8 cellular contexts compared by ENCODE assay signal in genomic region chr12:98644712-98645571, GRCh38. TPM values are rescaled to one million over a fixed set of nuclear protein-coding genes. Genes with fewer than 3 reads are reported as not detected.
DNase-seq lines count a peak whose midpoint lies in the region; ATAC-seq and TF ChIP-seq lines count a peak whose summit lies in the region.

TSS of gene APAF1 (plus strand) at chr12:98645290. CDS start at chr12:98648360, 3,070 bp downstream.
TSS of gene IKBIP (minus strand) at chr12:98644788. CDS start at chr12:98644701, 87 bp downstream.

- peak within 1 kb of the TSS; percentile 91 to 92 for H3K27ac ChIP-seq in left lung

- peak; percentile 99 for DNase-seq in CD1c-positive myeloid dendritic cell (ENCODE audit: extremely low spot score)
- DNase-seq in NCI-H748 treated with DMSO at 0.1 percent for 48 hours (lab: John Stamatoyannopoulos, UW): peak; percentile 82
- DNase-seq in activated CD4-positive, alpha-beta T cell treated with anti-CD3 and anti-CD28 coated beads, Interleukin-2, amount 50 U/mL, for 24 hours (ENCODE audit: low read depth in 1 of 2, low spot score in 1 of 2): peak; percentile 92 to 93
- DNase-seq in left lung: peak; percentile 98 to 100
- peak; percentile 93 for DNase-seq in stimulated activated CD4-positive, alpha-beta T cell treated with anti-CD3 and anti-CD28 coated beads, Interleukin-2, amount 100 ng/mL, for 4 hours (ENCODE audit: low read depth)

- peaks cover 0 to 16% of the 10 kb centered on the region in 2 donors for H3K36me3 ChIP-seq in left lung

- peaks cover 12 to 55% of the 10 kb centered on the region in 2 donors for H3K4me1 ChIP-seq in left lung

- no peaks in the 10 kb centered on the region for H3K9me3 ChIP-seq in left lung

- H3K27me3 Mint-ChIP-seq in dendritic cell treated with granulocyte-macrophage colony-stimulating factor and Interleukin-4, amounts not matched to agents 40 ng/mL and 50 ng/mL, for 4 days: no peaks in the 10 kb centered on the region

- peak within 1 kb of the TSS; percentile 90 for H3K27ac Mint-ChIP-seq in dendritic cell treated with granulocyte-macrophage colony-stimulating factor and Interleukin-4, amounts not matched to agents 40 ng/mL and 50 ng/mL, for 4 days

- H3K27me3 ChIP-seq in left lung: no peaks in the 10 kb centered on the region

- no peaks in the 10 kb centered on the region for H3K9me3 Mint-ChIP-seq in dendritic cell treated with granulocyte-macrophage colony-stimulating factor and Interleukin-4, amounts not matched to agents 40 ng/mL and 50 ng/mL, for 4 days

- ATAC-seq in GM19397 (IDR thresholded peaks at IDR 0.05; ENCODE audit: unreplicated experiment) (peak; percentile 88), HG03565 (IDR thresholded peaks at IDR 0.05; ENCODE audit: unreplicated experiment) (peak; percentile 89), left lung (peak; percentile 97)

- H3K4me3 ChIP-seq in left lung: peak within 1 kb of the TSS; percentile 96 to 100

- H3K4me1 Mint-ChIP-seq in dendritic cell treated with granulocyte-macrophage colony-stimulating factor and Interleukin-4, amounts not matched to agents 40 ng/mL and 50 ng/mL, for 4 days (ENCODE audit: low read depth): peaks cover 30% of the 10 kb centered on the region

- intact Hi-C loops in dendritic cell treated with granulocyte-macrophage colony-stimulating factor and Interleukin-4, amounts not matched to agents 40 ng/mL and 50 ng/mL, for 4 days (cut with micrococcal nuclease): loop anchor here (1.0 to 2.0 kb wide), 2 partner anchors 38 to 52 kb away; partner anchors contain the start of gene SLC25A3
- intact Hi-C loops in left lung (cut with DNase I): no loop called here

- H3K4me3 Mint-ChIP-seq in dendritic cell treated with granulocyte-macrophage colony-stimulating factor and Interleukin-4, amounts not matched to agents 40 ng/mL and 50 ng/mL, for 4 days: peak within 1 kb of the TSS; percentile 88

- TF ChIP-seq CTCF in left lung (IDR thresholded peaks at IDR 0.05): no peak

- peaks cover 38% of the 10 kb centered on the region for H3K36me3 Mint-ChIP-seq in dendritic cell treated with granulocyte-macrophage colony-stimulating factor and Interleukin-4, amounts not matched to agents 40 ng/mL and 50 ng/mL, for 4 days (ENCODE audit: low read depth)

RNA-seq across cellular contexts. Expression of gene APAF1, which starts in this region (rescaled TPM):
- 10 to 100 TPM; 21.1 to 34.5 TPM for total RNA-seq in left lung

RNA-seq across cellular contexts. Expression of gene IKBIP, which starts in this region (rescaled TPM):
- total RNA-seq in left lung: 10 to 100 TPM; 23.6 to 24.3 TPM

Comparison
In these comparisons a context has a peak if more than half of its experiments do, and no peak if none do; other contexts are left out.
1. Peak in every context shown above with its lines: DNase-seq, ATAC-seq, H3K4me3 ChIP-seq and H3K27ac ChIP-seq.